Comparison of ENCODE assay signal across 8 cellular contexts in genomic region chr1:100353073-100353801, GRCh38. TPM values are rescaled to one million over a fixed set of nuclear protein-coding genes. Genes with fewer than 3 reads are reported as not detected.
DNase-seq lines count a peak whose midpoint lies in the region; ATAC-seq and TF ChIP-seq lines count a peak whose summit lies in the region.

No MANE protein-coding gene starts in this region.

- H3K27ac ChIP-seq in PC-9 (no peak overlapping the region), heart right ventricle (peak overlapping the region; percentile 80 to 95 (median 90)), psoas muscle (peak overlapping the region; percentile 94)

- BruUV-seq in PC-9 (replicated peaks; lab: Mats Ljungman, UMichigan), result no TSS peak

- intact Hi-C loops in PC-9 (cut with micrococcal nuclease; ENCODE audit: unreplicated experiment), result loop anchor here (2.0 to 10.0 kb wide), 4 partner anchors 48 to 220 kb away; partner anchors contain the start of genes DBT, SASS6 and TRMT13
- intact Hi-C loops in heart right ventricle (cut with DNase I), result loop anchor here in 8 of 10 donors (5.0 to 10.0 kb wide), 9 partner anchors 44 to 542 kb away; partner anchors contain the start of genes RTCA (in 2 of the 8), EXTL2 (in 1 of the 8), SASS6 (in 1 of the 8) and SLC30A7 (in 1 of the 8)
- intact Hi-C loops in psoas muscle (cut with DNase I), result loop anchor here (2.0 to 5.0 kb wide), 6 partner anchors 62 to 221 kb away; partner anchors contain the start of genes RTCA (in 1 of the 2), SASS6 (in 1 of the 2) and TRMT13 (in 1 of the 2)

- H4K20me1 ChIP-seq in PC-9 (ENCODE audit: insufficient read depth), result no peaks in the 10 kb centered on the region

- H3K36me3 ChIP-seq in PC-9 (ENCODE audit: low read depth) (no peaks in the 10 kb centered on the region), heart right ventricle (no peaks in the 10 kb centered on the region), psoas muscle (ENCODE audit: insufficient read depth in 1 of 2, low read depth in 1 of 2) (peaks cover 0 to 3% of the 10 kb centered on the region in 2 donors)

- peak; percentile 54 for DNase-seq in SIG-M5 treated with dmso at 0.1 percent for 504 hours (lab: John Stamatoyannopoulos, UW; ENCODE audit: unreplicated experiment)
- no peak for DNase-seq in SIG-M5 (lab: John Stamatoyannopoulos, UW)
- peak in 1 of 2 experiments; percentile 37 for DNase-seq in PC-9
- peak; percentile 29 for DNase-seq in activated naive CD4-positive, alpha-beta T cell treated with anti-CD3 and anti-CD28 coated beads, Interleukin-2, amount 50 U/mL, for 16 hours
- DNase-seq in heart right ventricle, result peak; percentile 37 to 41
- DNase-seq in psoas muscle, result peak in 1 of 2 donors; percentile 70
- no peak for DNase-seq in DMS153 (lab: John Stamatoyannopoulos, UW)

- H3K4me2 ChIP-seq in PC-9, result peak overlapping the region; percentile 91

- no peaks in the 10 kb centered on the region for H3K27me3 ChIP-seq in PC-9 (ENCODE audit: insufficient read depth, low read depth)
- H3K27me3 ChIP-seq in heart right ventricle, result no peaks in the 10 kb centered on the region
- no peaks in the 10 kb centered on the region for H3K27me3 ChIP-seq in psoas muscle (ENCODE audit: insufficient read depth in 3 of 3, low read length in 2 of 3)

- H3K9me2 ChIP-seq in PC-9 (ENCODE audit: insufficient read depth), result no peaks in the 10 kb centered on the region

- peak overlapping the region; percentile 63 for H3K4me3 ChIP-seq in PC-9
- H3K4me3 ChIP-seq in heart right ventricle, result peak overlapping the region; percentile 67 to 97 (median 90)
- peak overlapping the region; percentile 95 for H3K4me3 ChIP-seq in psoas muscle

- peaks cover 38% of the 10 kb centered on the region for H3F3A ChIP-seq in PC-9 (ENCODE audit: insufficient read depth, low read depth)

- CTCF ChIA-PET in PC-9 (lab: Charles Lee), result no interaction called here

- H2AFZ ChIP-seq in PC-9, result peak overlapping the region; percentile 91

- H3K4me1 ChIP-seq in PC-9 (replicated peaks; ENCODE audit: insufficient read depth), result peaks cover 31% of the 10 kb centered on the region
- peaks cover 3 to 49% (median 46%) of the 10 kb centered on the region in 9 donors for H3K4me1 ChIP-seq in heart right ventricle
- H3K4me1 ChIP-seq in psoas muscle, result peaks cover 18% of the 10 kb centered on the region

- peaks cover 6% of the 10 kb centered on the region for H3K79me2 ChIP-seq in PC-9 (ENCODE audit: low read depth)

- ATAC-seq in HG03025 (IDR thresholded peaks at IDR 0.05; ENCODE audit: low FRiP score, unreplicated experiment), result peak; percentile 28
- peak; percentile 1 to 33 (median 4) for ATAC-seq in heart right ventricle
- peak; percentile 9 to 27 (median 16) for ATAC-seq in psoas muscle

- POLR2A ChIA-PET in PC-9 (lab: Charles Lee; ENCODE audit: unreplicated experiment), result no interaction called here

- TF ChIP-seq CTCF in PC-9 (conservative IDR thresholded peaks at IDR 0.05) (no peak), heart right ventricle (IDR thresholded peaks at IDR 0.05) (no peak), psoas muscle (IDR thresholded peaks at IDR 0.05) (no peak)

- H3K9me3 ChIP-seq in PC-9 (ENCODE audit: insufficient read depth, low read depth) (no peaks in the 10 kb centered on the region), heart right ventricle (no peaks in the 10 kb centered on the region), psoas muscle (no peaks in the 10 kb centered on the region)

- 2% methylated on average over 28 of the region's 28 CpGs for WGBS in heart right ventricle, 2 donors
- 2 to 3% (median 2%) methylated on average over 28 of the region's 28 CpGs for WGBS in psoas muscle, 3 donors

RNA-seq across cellular contexts. Expression of gene CDC14A, which starts 0.9 kb away (rescaled TPM):
- total RNA-seq in PC-9 (2021), result 2.1 and 2.8 TPM in 2 replicates
- total RNA-seq in heart right ventricle, result 1 to 10 TPM; 2.0 to 4.0 (median 3.3) TPM
- 1 to 10 TPM; 1.4 to 3.0 TPM for polyA plus RNA-seq in heart right ventricle
- 1 to 10 TPM; 2.3 to 5.5 (median 2.9) TPM for total RNA-seq in psoas muscle
- 1 to 10 TPM in 2 of 3 donors, under 1 TPM in 1; 0.44 to 1.3 (median 1.2) TPM for polyA plus RNA-seq in psoas muscle

Comparison
In these comparisons a context has a peak if more than half of its experiments do, and no peak if none do; other contexts are left out.
1. DNase-seq: peak in SIG-M5 treated with dmso at 0.1 percent for 504 hours (single experiment), activated naive CD4-positive, alpha-beta T cell treated with anti-CD3 and anti-CD28 coated beads, Interleukin-2, amount 50 U/mL, for 16 hours (single experiment) and heart right ventricle (2 of 2); none in SIG-M5 (single experiment) and DMS153 (single experiment).
2. Peak in every context shown above with its lines, with median percentiles within 50 percentile points of each other: ATAC-seq and H3K4me3 ChIP-seq.